32 cellular contexts compared by ENCODE assay signal in the genomic region with DNA sequence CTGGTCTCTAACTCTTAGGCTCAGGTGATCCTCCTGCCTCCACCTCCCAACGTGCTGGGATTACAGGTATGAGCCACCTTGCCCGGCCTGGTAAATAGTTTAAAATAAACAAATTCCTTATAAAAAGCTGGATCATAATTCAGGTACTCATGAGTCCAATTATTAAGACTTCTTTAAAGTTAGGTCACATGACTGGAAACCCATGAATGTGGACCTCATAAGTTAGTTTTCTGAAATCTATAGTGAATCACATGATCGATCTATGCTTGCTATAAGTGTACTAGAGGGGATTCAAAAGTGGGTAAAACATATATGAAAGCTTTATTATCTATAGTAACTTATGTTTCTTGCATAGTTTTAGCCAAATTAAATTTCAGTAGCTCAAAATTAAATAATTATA.
"Had no signal": no experiment of that assay in that cellular context is flagged by ENCODE, and none has a peak within 500 bp of the region (broad histone marks: within the 10 kb centered on the region; RNA-seq: fewer than 3 reads in every experiment).

No MANE protein-coding gene starts in this region.

- H3K36me3 ChIP-seq: ascending aorta, cardiac muscle cell, WERI-Rb-1 had no signal

- H3K4me1 ChIP-seq: ascending aorta had no signal

- H3K27ac ChIP-seq: ascending aorta, cardiac muscle cell, PC-9, RWPE1, WERI-Rb-1 had no signal

- H3K27me3 ChIP-seq: ascending aorta, cardiac muscle cell had no signal

- H3K4me2 ChIP-seq: PC-9 had no signal

- H3K9me3 ChIP-seq: ascending aorta had no signal

- H3K36me3 Mint-ChIP-seq: activated naive CD4-positive, alpha-beta T cell treated with anti-CD3 and anti-CD28 coated beads, Interleukin-2, amount 50 U/mL, for 24 hours; activated naive CD8-positive, alpha-beta T cell treated with anti-CD3 and anti-CD28 coated beads, Interleukin-2, amount 10 ng/mL, durations not matched to agents 7 days and 5 days; T-cell had no signal

- DNase-seq: activated CD4-positive, alpha-beta T cell treated with anti-CD3 and anti-CD28 coated beads, Interleukin-2, amount 10 ng/mL, durations not matched to agents 24 days and 14 days; activated CD4-positive, alpha-beta T cell treated with anti-CD3 and anti-CD28 coated beads, Interleukin-2, amount 50 U/mL, for 4 hours; activated CD4-positive, CD25-positive, alpha-beta regulatory T cell; activated CD8-positive, alpha-beta T cell treated with anti-CD3 and anti-CD28 coated beads, Interleukin-2, amount 10 ng/mL, durations not matched to agents 7 days and 5 days; activated gamma-delta T cell; activated naive CD4-positive, alpha-beta T cell treated with Interleukin-2 at 50 U/mL for 16 hours; activated naive CD8-positive, alpha-beta T cell treated with anti-CD3 and anti-CD28 coated beads, Interleukin-2, amount 10 ng/mL, durations not matched to agents 7 days and 5 days; activated T-cell treated with anti-CD3 and anti-CD28 coated beads, Interleukin-2, amount 50 U/mL, for 24 hours; amygdala; Karpas-422; NCI-H1105; NCI-H1417 treated with DMSO at 0.1 percent for 48 hours; NCI-H1694; NCI-H1930; NCI-H2081 treated with DMSO at 0.1 percent for 48 hours; NCI-H345; NCI-H524 treated with DMSO at 0.1 percent for 48 hours; NCI-H748 treated with DMSO at 0.1 percent for 48 hours; NK-92 treated with Interleukin-12 subunit alpha and Interleukin-12 subunit beta, amount 100 ng/mL, for 24 hours; PC-9; SIG-M5; T-cell; T-helper 17 cell; T-helper 9 cell; WERI-Rb-1 had no signal

- H3K4me3 Mint-ChIP-seq: activated CD4-positive, alpha-beta T cell treated with anti-CD3 and anti-CD28 coated beads, Interleukin-2, amount 10 ng/mL, durations not matched to agents 24 days and 14 days; activated CD8-positive, alpha-beta T cell treated with anti-CD3 and anti-CD28 coated beads, Interleukin-2, amount 10 ng/mL, durations not matched to agents 7 days and 5 days; activated naive CD4-positive, alpha-beta T cell treated with anti-CD3 and anti-CD28 coated beads, Interleukin-2, amount 50 U/mL, for 24 hours; activated naive CD8-positive, alpha-beta T cell treated with anti-CD3 and anti-CD28 coated beads, Interleukin-2, amount 10 ng/mL, durations not matched to agents 7 days and 5 days; activated T-cell treated with anti-CD3 and anti-CD28 coated beads, Interleukin-2, amount 50 U/mL, for 24 hours; T-cell; T-helper 17 cell had no signal

- ATAC-seq: activated CD8-positive, alpha-beta T cell treated with anti-CD3 and anti-CD28 coated beads, Interleukin-2, amount 10 ng/mL, durations not matched to agents 7 days and 5 days; Right ventricle myocardium inferior; SK-N-SH treated with all-trans-retinoic acid at 6 μM for 48 hours; T-cell; T-helper 17 cell had no signal

- H3K27ac Mint-ChIP-seq: activated CD4-positive, alpha-beta T cell treated with anti-CD3 and anti-CD28 coated beads, Interleukin-2, amount 10 ng/mL, durations not matched to agents 24 days and 14 days; activated CD8-positive, alpha-beta T cell treated with anti-CD3 and anti-CD28 coated beads, Interleukin-2, amount 10 ng/mL, durations not matched to agents 7 days and 5 days; activated naive CD4-positive, alpha-beta T cell treated with anti-CD3 and anti-CD28 coated beads, Interleukin-2, amount 50 U/mL, for 24 hours; activated naive CD8-positive, alpha-beta T cell treated with anti-CD3 and anti-CD28 coated beads, Interleukin-2, amount 10 ng/mL, durations not matched to agents 7 days and 5 days; activated T-cell treated with anti-CD3 and anti-CD28 coated beads, Interleukin-2, amount 50 U/mL, for 24 hours; activated T-helper 2 cell treated with anti-CD3 and anti-CD28 coated beads, Interferon-gamma antibody, Interleukin-2, Interleukin-4, amounts not matched to agents 10 μg/mL and 5 μg/mL and 100 μg/mL, durations not matched to agents 14 hours and 24 hours and 36 hours; T-cell; T-helper 17 cell had no signal

- H3K27me3 Mint-ChIP-seq: activated CD4-positive, alpha-beta T cell treated with anti-CD3 and anti-CD28 coated beads, Interleukin-2, amount 10 ng/mL, durations not matched to agents 24 days and 14 days; activated naive CD4-positive, alpha-beta T cell treated with anti-CD3 and anti-CD28 coated beads, Interleukin-2, amount 50 U/mL, for 24 hours; activated naive CD8-positive, alpha-beta T cell treated with anti-CD3 and anti-CD28 coated beads, Interleukin-2, amount 10 ng/mL, durations not matched to agents 7 days and 5 days; activated T-cell treated with anti-CD3 and anti-CD28 coated beads, Interleukin-2, amount 50 U/mL, for 24 hours; T-cell; T-helper 17 cell had no signal

- H3K4me3 ChIP-seq: ascending aorta, cardiac muscle cell, PC-9 had no signal

- H3K9me3 Mint-ChIP-seq: activated CD4-positive, alpha-beta T cell treated with anti-CD3 and anti-CD28 coated beads, Interleukin-2, amount 10 ng/mL, durations not matched to agents 24 days and 14 days; activated naive CD4-positive, alpha-beta T cell treated with anti-CD3 and anti-CD28 coated beads, Interleukin-2, amount 50 U/mL, for 24 hours; activated naive CD8-positive, alpha-beta T cell treated with anti-CD3 and anti-CD28 coated beads, Interleukin-2, amount 10 ng/mL, durations not matched to agents 7 days and 5 days; activated T-cell treated with anti-CD3 and anti-CD28 coated beads, Interleukin-2, amount 50 U/mL, for 24 hours; activated T-helper 2 cell treated with anti-CD3 and anti-CD28 coated beads, Interferon-gamma antibody, Interleukin-2, Interleukin-4, amounts not matched to agents 10 μg/mL and 5 μg/mL and 100 μg/mL, durations not matched to agents 14 hours and 24 hours and 36 hours; T-cell had no signal
